ENCODE assay signal across 10 cellular contexts in genomic region chr2:233082934-233083755, GRCh38. TPM values are rescaled to one million over a fixed set of nuclear protein-coding genes. Genes with fewer than 3 reads are reported as not detected.
DNase-seq lines count a peak whose midpoint lies in the region; ATAC-seq, FAIRE-seq and TF ChIP-seq lines count a peak whose summit lies in the region.
"Had no signal": no experiment of that assay in that cellular context is flagged by ENCODE, and none has a peak within 500 bp of the region (broad histone marks: within the 10 kb centered on the region; RNA-seq: fewer than 3 reads in every experiment).

No MANE protein-coding gene starts in this region.

- H3K56ac ChIP-seq in H1 (replicated peaks; ENCODE audit: insufficient read length, low read depth, low read length), result no peak overlapping the region

- peak; percentile 16 for DNase-seq in OCI-M1 (lab: John Stamatoyannopoulos, UW)
- no peak for DNase-seq in H1 (ENCODE audit: low read depth in 1 of 2, low spot score in 2 of 2)
- peak; percentile 41 for DNase-seq in sigmoid colon
- DNase-seq in HuH-7.5 (ENCODE audit: low spot score), result no peak
- DNase-seq in GM23248, result no peak
- DNase-seq in NCI-H2081 treated with DMSO at 0.1 percent for 48 hours (lab: John Stamatoyannopoulos, UW), result no peak
- no peak for DNase-seq in NAMALWA (ENCODE audit: low spot score)
- DNase-seq: NCI-H226 had no signal

- no peak overlapping the region for H3K4ac ChIP-seq in H1 (replicated peaks; ENCODE audit: insufficient read length, low read depth, low read length)

- TF ChIP-seq EP300 in H1 (IDR thresholded peaks at IDR 0.05; ENCODE audit: borderline replicate concordance in 1 of 2, low read depth in 2 of 2, low read length in 2 of 2) (no peak), sigmoid colon (IDR thresholded peaks at IDR 0.05) (no peak)

- H3K4me1 ChIP-seq in H1 (replicated peaks in 1 of 4; ENCODE audit: control insufficient read depth in 3 of 4, insufficient read depth in 4 of 4, low read length in 3 of 4), result peaks cover 0 to 5% (median 3%) of the 10 kb centered on the region in 4 experiments; a peak in 4 of 7 replicates
- H3K4me1 ChIP-seq in sigmoid colon, result no peaks in the 10 kb centered on the region
- peaks cover 4% of the 10 kb centered on the region; the same call in 1 of the 2 replicates for H3K4me1 ChIP-seq in GM23248 (ENCODE audit: insufficient read depth)

- H3K4me3 ChIP-seq in H1 (ENCODE audit: extremely low read depth in 1 of 4, insufficient read depth in 2 of 4, low read depth in 3 of 4, low read length in 4 of 4) (no peak overlapping the region), sigmoid colon (no peak overlapping the region), GM23248 (no peak overlapping the region)

- no peak overlapping the region for H2BK120ac ChIP-seq in H1 (replicated peaks; ENCODE audit: low read depth, low read length)

- H4K5ac ChIP-seq in H1 (ENCODE audit: insufficient read length, low read depth, low read length), result no peak overlapping the region

- H3K27me3 ChIP-seq in H1 (replicated peaks in 1 of 4; ENCODE audit: control insufficient read depth in 3 of 4, extremely low read depth in 1 of 4, insufficient read depth in 3 of 4, low read length in 3 of 4) (no peaks in the 10 kb centered on the region), sigmoid colon (no peaks in the 10 kb centered on the region), GM23248 (replicated peaks; ENCODE audit: insufficient read depth) (peaks cover 31% of the 10 kb centered on the region)

- H3K36me3 ChIP-seq in H1 (ENCODE audit: control insufficient read depth in 2 of 4, insufficient read depth in 4 of 4, low read length in 3 of 4) (no peaks in the 10 kb centered on the region), sigmoid colon (no peaks in the 10 kb centered on the region), GM23248 (ENCODE audit: low read depth) (no peaks in the 10 kb centered on the region)

- no peak overlapping the region; the same call in 1 of the 2 replicates for H2AK5ac ChIP-seq in H1 (ENCODE audit: low read depth, low read length)

- no peak overlapping the region for H3K27ac ChIP-seq in H1 (ENCODE audit: low read depth, low read length)
- peak overlapping the region; percentile 45 to 68 (median 66) for H3K27ac ChIP-seq in sigmoid colon
- no peak overlapping the region for H3K27ac ChIP-seq in GM23248

- H3K9me3 ChIP-seq in H1 (ENCODE audit: insufficient read depth in 2 of 2, low read depth in 1 of 2, low read length in 1 of 2) (no peaks in the 10 kb centered on the region), sigmoid colon (no peaks in the 10 kb centered on the region), GM23248 (ENCODE audit: low read depth) (no peaks in the 10 kb centered on the region)

- H3K9ac ChIP-seq in H1 (replicated peaks in 1 of 4; ENCODE audit: extremely low read depth in 1 of 4, low read depth in 3 of 4, low read length in 3 of 4) (no peak overlapping the region), GM23248 (no peak overlapping the region)

- no peak overlapping the region for H2BK5ac ChIP-seq in H1 (ENCODE audit: low read depth, low read length)

- no peaks in the 10 kb centered on the region for H3K79me1 ChIP-seq in H1 (ENCODE audit: low read depth, low read length)

- no peaks in the 10 kb centered on the region for H3K79me2 ChIP-seq in H1 (ENCODE audit: control insufficient read depth in 1 of 2, insufficient read depth in 2 of 2, low read length in 2 of 2)
- no peaks in the 10 kb centered on the region for H3K79me2 ChIP-seq in GM23248 (ENCODE audit: insufficient read depth)

- H3K23me2 ChIP-seq in H1 (ENCODE audit: low read depth, low read length), result no peaks in the 10 kb centered on the region

- peak overlapping the region; percentile 24; the same call in 1 of the 2 replicates for H3K18ac ChIP-seq in H1 (ENCODE audit: extremely low read depth, low read length)

- peak overlapping the region; percentile 70 for H2AFZ ChIP-seq in H1 (ENCODE audit: low read length)
- no peak overlapping the region for H2AFZ ChIP-seq in GM23248

- H4K91ac ChIP-seq in H1 (replicated peaks; ENCODE audit: insufficient read length, low read length), result no peak overlapping the region

- H2BK15ac ChIP-seq in H1 (ENCODE audit: low read length), result 0 out of 2 replicates have a peak overlapping the region, but pooled peaks have one; percentile 61

- FAIRE-seq in H1 (lab: Jason Lieb, UNC), result no peak

- no peak for ATAC-seq in GM18505 (IDR thresholded peaks at IDR 0.05; ENCODE audit: unreplicated experiment)

- no peak overlapping the region for H3K14ac ChIP-seq in H1 (ENCODE audit: insufficient read length)

- H3K9me2 ChIP-seq in GM23248 (ENCODE audit: insufficient read depth), result no peaks in the 10 kb centered on the region

- H4K20me1 ChIP-seq in H1 (replicated peaks in 1 of 2; ENCODE audit: control insufficient read depth in 1 of 2, insufficient read depth in 2 of 2, low read length in 2 of 2), result no peaks in the 10 kb centered on the region
- H4K20me1 ChIP-seq in GM23248 (ENCODE audit: insufficient read depth), result no peaks in the 10 kb centered on the region

- POLR2A ChIA-PET in H1 (lab: Charles Lee; ENCODE audit: partially characterized antibody), result interaction anchor here (1.0 kb wide), 1 partner anchor 124 kb away, joined by 3 read pairs; no protein-coding TSS in a partner anchor

- H2BK12ac ChIP-seq in H1 (ENCODE audit: low read depth, low read length), result 0 out of 2 replicates have a peak overlapping the region, but pooled peaks have one; percentile 12

- TF ChIP-seq CTCF in H1 (IDR thresholded peaks at IDR 0.05; ENCODE audit: control extremely low read depth in 1 of 3, insufficient read depth in 1 of 3, low read depth in 1 of 3, low read length in 3 of 3), result no peak
- TF ChIP-seq CTCF in sigmoid colon (IDR thresholded peaks at IDR 0.05), result no peak

- in situ Hi-C loops in GM23248 (cut with MboI), result no loop called here

- WGBS in H1 (ENCODE audit: extremely low coverage in 1 of 2, insufficient coverage in 1 of 2, insufficient read length in 1 of 2, insufficient replicate concordance in 2 of 2, low coverage in 1 of 2, low lambda C conversion rate in 2 of 2, missing lambda C conversion rate in 1 of 2), 2 experiments, result 93% methylated on average over 9 of the region's 9 CpGs; no CpG with 5 or more reads in 1 of the 2 experiments
- WGBS in sigmoid colon, 2 donors, result 54 to 76% methylated on average over 9 of the region's 9 CpGs
- 49 to 54% methylated on average over 9 of the region's 9 CpGs for whole genome bisulfite sequencing in GM23248 (ENCODE audit: low coverage in 1 of 2, low lambda C conversion rate in 2 of 2, missing lambda C conversion rate in 2 of 2), 2 experiments

- H3F3A ChIP-seq in GM23248 (ENCODE audit: insufficient read depth), result no peaks in the 10 kb centered on the region

- intact Hi-C loops in sigmoid colon (cut with DNase I), result no loop called here

- CTCF ChIA-PET in H1 (lab: Charles Lee; ENCODE audit: partially characterized antibody), result interaction anchor here (0.9 to 3.3 kb wide), 7 partner anchors 14 to 47 kb away, joined by 3 to 11 read pairs (median 5); no protein-coding TSS in a partner anchor

- no peak overlapping the region for H2BK20ac ChIP-seq in H1 (ENCODE audit: low read length)

- no peak overlapping the region; the same call in 1 of the 2 replicates for H4K8ac ChIP-seq in H1 (ENCODE audit: extremely low read depth, insufficient read depth, low read length)

- TF ChIP-seq RAD21 in H1 (IDR thresholded peaks at IDR 0.05 in 1 of 2, conservative IDR thresholded peaks at IDR 0.05 in 1 of 2; ENCODE audit: low read depth in 2 of 2, low read length in 2 of 2), result no peak

- TF ChIP-seq POLR2A in GM18505 (IDR thresholded peaks at IDR 0.05; ENCODE audit: borderline replicate concordance, extremely low read depth, insufficient read depth, insufficient read length), result peak; percentile 45
- TF ChIP-seq POLR2A in H1 (IDR thresholded peaks at IDR 0.05; ENCODE audit: control extremely low read depth in 1 of 2, low read depth in 2 of 2, low read length in 2 of 2), result no peak
- no peak for TF ChIP-seq POLR2A in sigmoid colon (IDR thresholded peaks at IDR 0.05)

- no peak overlapping the region for H3K23ac ChIP-seq in H1 (ENCODE audit: insufficient read length)

- H3K4me2 ChIP-seq in H1 (ENCODE audit: insufficient read depth in 1 of 2, low read depth in 2 of 2, low read length in 2 of 2), result no peak overlapping the region
- no peak overlapping the region for H3K4me2 ChIP-seq in GM23248 (ENCODE audit: unreplicated experiment)

TF ChIP-seq in H1, 55 proteins besides CTCF, POLR2A, EP300 and RAD21:
- no peak for TF ChIP-seq BRCA1 (IDR thresholded peaks at IDR 0.05; ENCODE audit: low read depth, low read length)
- no peak for TF ChIP-seq ASH2L (IDR thresholded peaks at IDR 0.05; ENCODE audit: low read length)

RNA-seq across cellular contexts. Expression of gene INPP5D, which starts 23.0 kb away (rescaled TPM):
- 7.1 and 8.6 TPM in 2 replicates for total RNA-seq in H1 (2021; fragmentation: NEBNext Ultra II Directional; extraction: Animal tissue kit (Norgen Biotek cat#: 25700))
- polyA plus RNA-seq in H1 (2011; rRNA removed), result 4.5 and 6.0 TPM in 2 replicates
- polyA plus RNA-seq in H1 (2011; cell fraction: cytosol; rRNA removed), result 4.4 TPM
- 16.8 TPM for polyA plus RNA-seq in H1 (2011; cell fraction: nucleus; rRNA removed)
- polyA plus RNA-seq in H1 (2012, experiment 1 of 2), result 10.9 to 15.7 TPM (median 13.2 TPM) in 4 replicates
- 5.9 TPM for polyA plus RNA-seq in H1 (2012, experiment 2 of 2)
- polyA plus RNA-seq in H1 (2013, experiment 1 of 2), result 4.8 TPM
- polyA plus RNA-seq in H1 (2013, experiment 2 of 2), result 5.9 TPM
- polyA minus RNA-seq in H1 (2011; rRNA and poly(A)+ RNA removed), result 17.3 and 35.7 TPM in 2 replicates
- polyA minus RNA-seq in H1 (2011; cell fraction: cytosol; rRNA and poly(A)+ RNA removed), result 8.5 TPM
- 17.7 TPM for polyA minus RNA-seq in H1 (2011; cell fraction: nucleus; rRNA and poly(A)+ RNA removed)
- 10 to 100 TPM in 1 of 4 donors, 1 to 10 TPM in 3; 6.4 to 20.8 (median 9.4) TPM for total RNA-seq in sigmoid colon
- polyA plus RNA-seq in sigmoid colon, result 10 to 100 TPM in 1 of 3 donors, 1 to 10 TPM in 2; 4.2 to 44.8 (median 4.4) TPM
- total RNA-seq in GM23248 (2014; rRNA removed; shearing (Covaris generic)), result not detected in 2 replicates
- 0.13 and 0.23 TPM in 2 replicates for polyA plus RNA-seq in GM23248 (2016; fragmentation: Nextera tagmentation; extraction: Ambion mirVana)

RNA-seq across cellular contexts. Expression of gene NEU2, which starts 50.7 kb away (rescaled TPM):
- not detected in 2 replicates for total RNA-seq in H1 (2021; fragmentation: NEBNext Ultra II Directional; extraction: Animal tissue kit (Norgen Biotek cat#: 25700))
- polyA plus RNA-seq in H1 (2011; rRNA removed) (0.12 TPM in 1 of 2 replicates, not detected in the other), sigmoid colon (not detected), GM23248 (2016; fragmentation: Nextera tagmentation; extraction: Ambion mirVana) (not detected in 2 replicates)
- polyA plus RNA-seq in H1 (2011; cell fraction: cytosol; rRNA removed), result not detected
- not detected for polyA plus RNA-seq in H1 (2011; cell fraction: nucleus; rRNA removed)
- polyA plus RNA-seq in H1 (2012, experiment 1 of 2), result not detected in 4 replicates
- polyA plus RNA-seq in H1 (2012, experiment 2 of 2), result not detected
- not detected for polyA plus RNA-seq in H1 (2013, experiment 1 of 2)
- not detected for polyA plus RNA-seq in H1 (2013, experiment 2 of 2)
- polyA minus RNA-seq in H1 (2011; rRNA and poly(A)+ RNA removed), result not detected in 2 replicates
- polyA minus RNA-seq in H1 (2011; cell fraction: cytosol; rRNA and poly(A)+ RNA removed), result not detected
- not detected for polyA minus RNA-seq in H1 (2011; cell fraction: nucleus; rRNA and poly(A)+ RNA removed)
- not detected for total RNA-seq in sigmoid colon
- not detected in 2 replicates for total RNA-seq in GM23248 (2014; rRNA removed; shearing (Covaris generic))
- total RNA-seq: fibroblast of villous mesenchyme had no signal

Comparison
In these comparisons a context has a peak if more than half of its experiments do, and no peak if none do; other contexts are left out.
1. DNase-seq: peak in OCI-M1 (single experiment) and sigmoid colon (single experiment); none in H1 (0 of 2), HuH-7.5 (single experiment), GM23248 (single experiment), NCI-H2081 treated with DMSO at 0.1 percent for 48 hours (single experiment) and NAMALWA (single experiment).
2. H3K27ac ChIP-seq: peak in sigmoid colon (4 of 4); none in H1 (single experiment) and GM23248 (single experiment).